Comparison of ENCODE assay signal across 27 cellular contexts in the genomic region with DNA sequence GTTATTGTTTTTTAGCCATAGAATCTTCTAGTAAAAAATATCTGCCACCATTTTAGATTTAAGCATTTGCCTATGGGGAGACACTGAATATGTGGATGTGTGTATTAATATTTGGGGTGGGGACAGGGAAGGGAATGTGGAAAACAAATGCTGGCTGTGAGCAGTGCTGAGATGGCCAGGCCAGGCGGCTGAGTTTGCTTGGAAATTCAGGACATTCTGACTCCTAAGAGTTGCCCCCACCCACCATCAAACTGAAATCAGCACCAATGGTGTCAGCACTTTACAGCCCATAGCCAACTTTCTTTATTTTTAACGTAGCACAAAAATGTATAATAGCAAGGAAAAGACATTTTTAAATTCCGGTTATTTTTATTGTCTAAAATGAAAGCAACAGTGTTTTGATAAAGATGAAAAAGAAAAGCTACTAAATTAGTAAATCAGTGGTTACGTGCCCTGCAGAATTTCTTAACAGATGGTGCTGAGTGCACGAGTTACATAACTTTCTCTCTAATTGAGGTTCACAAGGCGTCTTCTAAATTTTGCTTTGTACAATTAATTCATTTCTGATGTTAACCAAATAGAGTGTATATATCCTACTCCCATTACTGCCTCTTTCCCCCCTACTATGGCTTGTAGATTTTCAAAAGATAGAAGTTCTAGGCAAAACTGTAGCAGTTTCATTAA. TPM values are rescaled to one million over a fixed set of nuclear protein-coding genes. Genes with fewer than 3 reads are reported as not detected.
DNase-seq lines count a peak whose midpoint lies in the region; ATAC-seq, FAIRE-seq and TF ChIP-seq lines count a peak whose summit lies in the region.
"Had no signal": no experiment of that assay in that cellular context is flagged by ENCODE, and none has a peak within 500 bp of the region (broad histone marks: within the 10 kb centered on the region; RNA-seq: fewer than 3 reads in every experiment).

No MANE protein-coding gene starts in this region.

- no peaks in the 10 kb centered on the region for H3F3A ChIP-seq in GM23338 (replicated peaks; ENCODE audit: low read depth)

- DNase-seq in CD14-positive monocyte (ENCODE audit: low spot score) (no peak), GM23338 (ENCODE audit: low spot score) (no peak), SJCRH30 (no peak), endothelial cell of umbilical vein (ENCODE audit: low read depth, low spot score) (peak; percentile 12), AG08395 (ENCODE audit: low spot score) (no peak)
- DNase-seq: activated CD8-positive, alpha-beta memory T cell treated with anti-CD3 and anti-CD28 coated beads for 24 hours; activated naive CD4-positive, alpha-beta T cell; activated T-cell treated with anti-CD3 and anti-CD28 coated beads, Interleukin-2, amount 50 U/mL, for 48 hours; amniotic stem cell; heart left ventricle; IMR-90; NCI-H2081; posterior cingulate gyrus; right lobe of liver; stimulated activated CD4-positive, alpha-beta T cell treated with anti-CD3 and anti-CD28 coated beads, Interleukin-12 subunit alpha, Interleukin-12 subunit beta, amount 100 ng/mL, for 4 hours; stimulated activated CD4-positive, alpha-beta T cell treated with anti-CD3 and anti-CD28 coated beads, Interleukin-4, amount 100 ng/mL, for 24 hours; stimulated activated naive CD4-positive, alpha-beta T cell treated with Interleukin-2 at 50 U/mL for 16 hours; T-cell; transverse colon had no signal

- peak; percentile 42 for FAIRE-seq in endothelial cell of umbilical vein (lab: Jason Lieb, UNC)
- FAIRE-seq: D721Med had no signal

- H2AFZ ChIP-seq in GM23338 (no peak overlapping the region), endothelial cell of umbilical vein (ENCODE audit: low read depth, low read length) (peak overlapping the region; percentile 82)
- H2AFZ ChIP-seq: neural progenitor cell had no signal

- H3K4me3 ChIP-seq in GM23338 (no peak overlapping the region), SJCRH30 (no peak overlapping the region), endothelial cell of umbilical vein (replicated peaks in 1 of 3; ENCODE audit: insufficient read depth in 1 of 3, low read depth in 1 of 3, low read length in 3 of 3) (no peak overlapping the region)
- H3K4me3 ChIP-seq: neural progenitor cell, right lobe of liver, transverse colon had no signal

- H3K36me3 Mint-ChIP-seq in CD14-positive monocyte (peaks cover 14 to 23% of the 10 kb centered on the region in 2 donors), GM23338 (ENCODE audit: low read depth) (peaks cover 3% of the 10 kb centered on the region; the same call in 1 of the 3 replicates)
- H3K36me3 Mint-ChIP-seq: memory B cell had no signal

- no peaks in the 10 kb centered on the region for H4K20me1 ChIP-seq in GM23338 (replicated peaks; ENCODE audit: insufficient read depth)
- H4K20me1 ChIP-seq in endothelial cell of umbilical vein (replicated peaks; ENCODE audit: control insufficient read depth, extremely low read depth, insufficient read depth, low read length) = no peaks in the 10 kb centered on the region

- no peak overlapping the region for H3K4me2 ChIP-seq in GM23338
- peak overlapping the region; percentile 37 for H3K4me2 ChIP-seq in endothelial cell of umbilical vein (ENCODE audit: insufficient read depth, low read length)
- H3K4me2 ChIP-seq: neural progenitor cell had no signal

- H3K4me3 Mint-ChIP-seq in CD14-positive monocyte (no peak overlapping the region), GM23338 (no peak overlapping the region)
- H3K4me3 Mint-ChIP-seq: memory B cell, neural progenitor cell, T-cell had no signal

- H3K9me1 ChIP-seq in endothelial cell of umbilical vein (replicated peaks; ENCODE audit: control insufficient read depth, extremely low read depth, insufficient read depth, low read length) = no peaks in the 10 kb centered on the region

- no peak overlapping the region for H3K9ac ChIP-seq in endothelial cell of umbilical vein (replicated peaks; ENCODE audit: extremely low read depth, insufficient read depth, low read length)
- H3K9ac ChIP-seq: neural progenitor cell had no signal

- TF ChIP-seq POLR2A in endothelial cell of umbilical vein (IDR thresholded peaks at IDR 0.05; ENCODE audit: low read depth, low read length) = no peak

- POLR2A ChIA-PET in endothelial cell of umbilical vein (lab: Charles Lee) = interaction anchor here (2.0 kb wide), 1 partner anchor 36 kb away, joined by 11 read pairs; no protein-coding TSS in a partner anchor

- no peaks in the 10 kb centered on the region for H3K79me2 ChIP-seq in GM23338 (replicated peaks; ENCODE audit: insufficient read depth)
- H3K79me2 ChIP-seq in endothelial cell of umbilical vein (ENCODE audit: control insufficient read depth, insufficient read depth, low read length) = no peaks in the 10 kb centered on the region

- ATAC-seq in GM23338 = no peak
- ATAC-seq in GM19324 (IDR thresholded peaks at IDR 0.05; ENCODE audit: low FRiP score, unreplicated experiment) = no peak
- no peak for ATAC-seq in HG03571 (IDR thresholded peaks at IDR 0.05; ENCODE audit: unreplicated experiment)
- no peak for ATAC-seq in HG02678 (IDR thresholded peaks at IDR 0.05; ENCODE audit: unreplicated experiment)
- ATAC-seq: activated CD4-positive, CD25-positive, alpha-beta regulatory T cell treated with anti-CD3 and anti-CD28 coated beads, Interleukin-2, amount 50 U/mL, for 24 hours; heart left ventricle; right lobe of liver; T-cell had no signal

- H3K9me3 Mint-ChIP-seq in CD14-positive monocyte = peaks cover 0 to 1% (median 0%) of the 10 kb centered on the region in 7 donors
- no peaks in the 10 kb centered on the region for H3K9me3 Mint-ChIP-seq in GM23338
- H3K9me3 Mint-ChIP-seq: memory B cell, neural progenitor cell, T-cell had no signal

- H3K4me1 ChIP-seq in GM23338 (ENCODE audit: insufficient read depth) = no peaks in the 10 kb centered on the region
- peaks cover 24% of the 10 kb centered on the region for H3K4me1 ChIP-seq in SJCRH30
- H3K4me1 ChIP-seq in endothelial cell of umbilical vein (ENCODE audit: control insufficient read depth, extremely low read depth, insufficient read depth, low read length) = peaks cover 29% of the 10 kb centered on the region
- H3K4me1 ChIP-seq: right lobe of liver, transverse colon had no signal

- peaks cover 43% of the 10 kb centered on the region for H3K4me1 Mint-ChIP-seq in CD14-positive monocyte
- peaks cover 17% of the 10 kb centered on the region; the same call in 2 of the 3 replicates for H3K4me1 Mint-ChIP-seq in GM23338
- H3K4me1 Mint-ChIP-seq: neural progenitor cell, T-cell had no signal

- H3K27me3 Mint-ChIP-seq in CD14-positive monocyte (ENCODE audit: low read depth in 3 of 3) (peaks cover 0 to 2% (median 0%) of the 10 kb centered on the region in 3 donors), GM23338 (ENCODE audit: insufficient read depth, low read depth, poor library complexity) (no peaks in the 10 kb centered on the region)
- H3K27me3 Mint-ChIP-seq: memory B cell, T-cell had no signal

- H3K27ac ChIP-seq in GM23338 (ENCODE audit: low read depth) (no peak overlapping the region), SJCRH30 (peak overlapping the region; percentile 90), endothelial cell of umbilical vein (ENCODE audit: insufficient read depth, low read depth, low read length) (peak overlapping the region; percentile 70)
- H3K27ac ChIP-seq: C4-2B, neural progenitor cell, right lobe of liver, transverse colon had no signal

- no peaks in the 10 kb centered on the region for H3K27me3 ChIP-seq in GM23338 (ENCODE audit: insufficient read depth)
- H3K27me3 ChIP-seq in SJCRH30 = no peaks in the 10 kb centered on the region
- H3K27me3 ChIP-seq in endothelial cell of umbilical vein (ENCODE audit: control insufficient read depth in 2 of 2, insufficient read depth in 2 of 2, low read length in 2 of 2) = no peaks in the 10 kb centered on the region
- H3K27me3 ChIP-seq: heart left ventricle, neural progenitor cell, right lobe of liver, transverse colon had no signal

- H3K9me3 ChIP-seq in SJCRH30 (replicated peaks) (no peaks in the 10 kb centered on the region), endothelial cell of umbilical vein (replicated peaks; ENCODE audit: control insufficient read depth, insufficient read depth, low read length) (no peaks in the 10 kb centered on the region)
- H3K9me3 ChIP-seq: heart left ventricle, right lobe of liver, transverse colon had no signal

- TF ChIP-seq CTCF in CD14-positive monocyte (IDR thresholded peaks at IDR 0.05) = no peak
- no peak for TF ChIP-seq CTCF in GM23338 (conservative IDR thresholded peaks at IDR 0.05; ENCODE audit: low read depth in 2 of 2)
- TF ChIP-seq CTCF in endothelial cell of umbilical vein (IDR thresholded peaks at IDR 0.05; ENCODE audit: extremely low read depth in 1 of 2, insufficient read depth in 1 of 2, low read depth in 1 of 2, low read length in 2 of 2) = no peak

- intact Hi-C loops in CD14-positive monocyte (cut with micrococcal nuclease) = loop anchor here in 1 of 2 donors (5.0 kb wide), 1 partner anchor 34 kb away; no protein-coding TSS in a partner anchor
- intact Hi-C loops in endothelial cell of umbilical vein (cut with micrococcal nuclease) = loop anchor here (1.0 to 2.0 kb wide), 3 partner anchors 13 to 36 kb away; a partner anchor contains a TSS

- no TSS peak for BruUV-seq in endothelial cell of umbilical vein (replicated peaks; lab: Mats Ljungman, UMichigan)

- CTCF ChIA-PET in endothelial cell of umbilical vein (lab: Charles Lee) = interaction anchor here (1.2 to 2.4 kb wide), 3 partner anchors 10 to 114 kb away, joined by 3 to 18 read pairs (median 8); no protein-coding TSS in a partner anchor

- no peaks in the 10 kb centered on the region for H3K9me2 ChIP-seq in GM23338 (ENCODE audit: insufficient read depth)

- H3K36me3 ChIP-seq in GM23338 (ENCODE audit: insufficient read depth) = no peaks in the 10 kb centered on the region
- H3K36me3 ChIP-seq in SJCRH30 = no peaks in the 10 kb centered on the region
- no peaks in the 10 kb centered on the region for H3K36me3 ChIP-seq in endothelial cell of umbilical vein (ENCODE audit: control insufficient read depth in 2 of 2, extremely low read depth in 1 of 2, insufficient read depth in 2 of 2, low read length in 2 of 2)
- H3K36me3 ChIP-seq: neural progenitor cell, right lobe of liver, transverse colon had no signal

- dilution Hi-C loops in endothelial cell of umbilical vein (cut with MboI; ENCODE audit: extremely low pct_ligation_motif_present, low sequenced_read_pairs) = no loop called here

- H3K27ac Mint-ChIP-seq in CD14-positive monocyte (peak overlapping the region in 5 of 7 donors; percentile 2 to 91 (median 73)), GM23338 (0 out of 2 replicates have a peak overlapping the region, but pooled peaks have one; percentile 49)
- H3K27ac Mint-ChIP-seq: memory B cell, neural progenitor cell, T-cell had no signal

RNA-seq across cellular contexts. Expression of a gene that starts 34.0 kb away (rescaled TPM):
- polyA plus RNA-seq in CD14-positive monocyte (under 1 TPM; 0.16 to 0.41 TPM), GM23338 (2016; fragmentation: Nextera tagmentation; extraction: Ambion mirVana) (3.1 and 3.3 TPM in 2 replicates), endothelial cell of umbilical vein (17.0 and 19.4 TPM in 2 replicates)
- 5.9 and 8.3 TPM in 2 replicates for total RNA-seq in GM23338 (2014; rRNA removed; shearing (Covaris generic))
- not detected in 2 replicates for total RNA-seq in SJCRH30 (2014; rRNA removed; shearing (Covaris generic))
- total RNA-seq in endothelial cell of umbilical vein = 13.7 and 29.4 TPM in 2 replicates
- polyA plus RNA-seq in endothelial cell of umbilical vein (2011; cell fraction: cytosol; rRNA removed) = 16.2 and 16.4 TPM in 2 replicates
- polyA plus RNA-seq in endothelial cell of umbilical vein (2011; cell fraction: nucleus; rRNA removed) = 14.7 and 15.4 TPM in 2 replicates
- polyA plus RNA-seq in endothelial cell of umbilical vein (2012) = 12.3 and 18.2 TPM in 2 replicates
- polyA minus RNA-seq in endothelial cell of umbilical vein = 45.9 and 61.8 TPM in 2 replicates
- polyA minus RNA-seq in endothelial cell of umbilical vein (2011; cell fraction: cytosol; rRNA and poly(A)+ RNA removed) = not detected
- 13.6 and 15.8 TPM in 2 replicates for polyA minus RNA-seq in endothelial cell of umbilical vein (2011; cell fraction: nucleus; rRNA and poly(A)+ RNA removed)
